13 cellular contexts compared by ENCODE assay signal in genomic region chr14:58969951-58970751, GRCh38.
DNase-seq lines count a peak whose midpoint lies in the region; ATAC-seq, FAIRE-seq and TF ChIP-seq lines count a peak whose summit lies in the region.
"Had no signal": no experiment of that assay in that cellular context is flagged by ENCODE, and none has a peak within 500 bp of the region (broad histone marks: within the 10 kb centered on the region; RNA-seq: fewer than 3 reads in every experiment).

No MANE protein-coding gene starts in this region.

- no peaks in the 10 kb centered on the region for H3K36me3 Mint-ChIP-seq in activated CD4-positive, alpha-beta T cell treated with anti-CD3 and anti-CD28 coated beads for 36 hours (ENCODE audit: low read depth)
- H3K36me3 Mint-ChIP-seq in activated T-cell treated with anti-CD3 and anti-CD28 coated beads, Interleukin-2, amount 50 U/mL, for 72 hours (ENCODE audit: insufficient read depth in 2 of 2): no peaks in the 10 kb centered on the region

- no peaks in the 10 kb centered on the region for H3K9me3 Mint-ChIP-seq in activated CD4-positive, alpha-beta T cell treated with anti-CD3 and anti-CD28 coated beads for 36 hours (ENCODE audit: low read depth)
- H3K9me3 Mint-ChIP-seq in activated T-cell treated with anti-CD3 and anti-CD28 coated beads, Interleukin-2, amount 50 U/mL, for 72 hours: no peaks in the 10 kb centered on the region

- TF ChIP-seq POLR2A in GM19193 (IDR thresholded peaks at IDR 0.05; ENCODE audit: extremely low read depth, insufficient read depth, insufficient read length): peak; percentile 35

- H3K9ac ChIP-seq in HUES48 (ENCODE audit: low read depth, low read length): peak overlapping the region; percentile 28; the same call in 1 of the 2 replicates

- 63 to 70% methylated on average over 10 of the region's 10 CpGs for WGBS in pancreas, 2 donors

- intact Hi-C loops in pancreas (cut with DNase I): no loop called here
- intact Hi-C loops in activated CD4-positive, alpha-beta T cell treated with anti-CD3 and anti-CD28 coated beads for 36 hours (cut with DNase I, micrococcal nuclease): no loop called here

- H3K36me3 ChIP-seq in HUES48 (ENCODE audit: control insufficient read depth, insufficient read depth, low read length) (no peaks in the 10 kb centered on the region), pancreas (no peaks in the 10 kb centered on the region)

- DNase-seq in epithelial cell of proximal tubule (ENCODE audit: low read depth): peak; percentile 54
- DNase-seq in pancreas: peak in 4 of 6 donors; percentile 23 to 69 (median 46)
- no peak for DNase-seq in activated CD4-positive, alpha-beta T cell treated with anti-CD3 and anti-CD28 coated beads for 36 hours
- DNase-seq in NCI-H128 (lab: John Stamatoyannopoulos, UW; ENCODE audit: unreplicated experiment): no peak
- no peak for DNase-seq in GOT3 (lab: John Stamatoyannopoulos, UW)
- no peak for DNase-seq in activated T-cell treated with anti-CD3 and anti-CD28 coated beads, Interleukin-2, amount 50 U/mL, for 72 hours
- DNase-seq: activated T-cell treated with anti-CD3 and anti-CD28 coated beads for 4 hours, Karpas-422, kidney, NCI-H2171 had no signal

- POLR2A ChIA-PET in activated CD4-positive, alpha-beta T cell treated with anti-CD3 and anti-CD28 coated beads for 36 hours (lab: Charles Lee): no interaction called here

- no peak for TF ChIP-seq CTCF in epithelial cell of proximal tubule (conservative IDR thresholded peaks at IDR 0.05; ENCODE audit: low read depth, low read length)
- TF ChIP-seq CTCF in pancreas (IDR thresholded peaks at IDR 0.05): no peak

- H3K4me3 Mint-ChIP-seq in activated CD4-positive, alpha-beta T cell treated with anti-CD3 and anti-CD28 coated beads for 36 hours: no peak overlapping the region
- no peak overlapping the region for H3K4me3 Mint-ChIP-seq in activated T-cell treated with anti-CD3 and anti-CD28 coated beads, Interleukin-2, amount 50 U/mL, for 72 hours

- ATAC-seq in pancreas: peak; percentile 44 to 74 (median 64)
- ATAC-seq in activated CD4-positive, alpha-beta T cell treated with anti-CD3 and anti-CD28 coated beads for 36 hours: no peak
- ATAC-seq in activated T-cell treated with anti-CD3 and anti-CD28 coated beads, Interleukin-2, amount 50 U/mL, for 72 hours (replicated peaks in 1 of 2): no peak
- ATAC-seq: Panc1 had no signal

- H3K4me3 ChIP-seq in HUES48 (ENCODE audit: low read depth, low read length) (no peak overlapping the region), epithelial cell of proximal tubule (ENCODE audit: low read depth, low read length) (no peak overlapping the region), pancreas (no peak overlapping the region)

- H3K27me3 Mint-ChIP-seq in activated CD4-positive, alpha-beta T cell treated with anti-CD3 and anti-CD28 coated beads for 36 hours: no peaks in the 10 kb centered on the region
- H3K27me3 Mint-ChIP-seq in activated T-cell treated with anti-CD3 and anti-CD28 coated beads, Interleukin-2, amount 50 U/mL, for 72 hours (ENCODE audit: low read depth): no peaks in the 10 kb centered on the region

- no peak overlapping the region for H3K27ac Mint-ChIP-seq in activated CD4-positive, alpha-beta T cell treated with anti-CD3 and anti-CD28 coated beads for 36 hours
- no peak overlapping the region for H3K27ac Mint-ChIP-seq in activated T-cell treated with anti-CD3 and anti-CD28 coated beads, Interleukin-2, amount 50 U/mL, for 72 hours

- no peaks in the 10 kb centered on the region for H3K27me3 ChIP-seq in HUES48 (ENCODE audit: control insufficient read depth, insufficient read depth, low read length)
- H3K27me3 ChIP-seq in pancreas: no peaks in the 10 kb centered on the region

- no peak for FAIRE-seq in pancreas (lab: Jason Lieb, UNC)
- FAIRE-seq: kidney had no signal

- CTCF ChIA-PET in activated CD4-positive, alpha-beta T cell treated with anti-CD3 and anti-CD28 coated beads for 36 hours (lab: Charles Lee): interaction anchor here (0.6 kb wide), 1 partner anchor 494 kb away, joined by 3 read pairs; no protein-coding TSS in a partner anchor

- H3K4me1 ChIP-seq in HUES48 (ENCODE audit: control insufficient read depth, insufficient read depth, low read length) (peaks cover 31% of the 10 kb centered on the region), pancreas (peaks cover 0 to 14% (median 11%) of the 10 kb centered on the region in 3 donors)

- H3K9me3 ChIP-seq in HUES48 (ENCODE audit: control insufficient read depth, insufficient read depth, low read length): no peaks in the 10 kb centered on the region
- no peaks in the 10 kb centered on the region for H3K9me3 ChIP-seq in pancreas

- H3K27ac ChIP-seq in HUES48 (ENCODE audit: low read depth, low read length) (peak overlapping the region; percentile 89), pancreas (peak overlapping the region in 2 of 4 donors; percentile 17 to 18)

- H3K4me1 Mint-ChIP-seq in activated CD4-positive, alpha-beta T cell treated with anti-CD3 and anti-CD28 coated beads for 36 hours: no peaks in the 10 kb centered on the region
- no peaks in the 10 kb centered on the region for H3K4me1 Mint-ChIP-seq in activated T-cell treated with anti-CD3 and anti-CD28 coated beads, Interleukin-2, amount 50 U/mL, for 72 hours (ENCODE audit: low read depth)

Comparison
In these comparisons a context has a peak if more than half of its experiments do, and no peak if none do; other contexts are left out.
1. DNase-seq: peak in epithelial cell of proximal tubule (single experiment) and pancreas (4 of 6); none in activated CD4-positive, alpha-beta T cell treated with anti-CD3 and anti-CD28 coated beads for 36 hours (single experiment), NCI-H128 (single experiment), GOT3 (single experiment) and activated T-cell treated with anti-CD3 and anti-CD28 coated beads, Interleukin-2, amount 50 U/mL, for 72 hours (0 of 2).
2. ATAC-seq: peak in pancreas (4 of 4); none in activated CD4-positive, alpha-beta T cell treated with anti-CD3 and anti-CD28 coated beads for 36 hours (single experiment) and activated T-cell treated with anti-CD3 and anti-CD28 coated beads, Interleukin-2, amount 50 U/mL, for 72 hours (0 of 2).